In the genomic region with DNA sequence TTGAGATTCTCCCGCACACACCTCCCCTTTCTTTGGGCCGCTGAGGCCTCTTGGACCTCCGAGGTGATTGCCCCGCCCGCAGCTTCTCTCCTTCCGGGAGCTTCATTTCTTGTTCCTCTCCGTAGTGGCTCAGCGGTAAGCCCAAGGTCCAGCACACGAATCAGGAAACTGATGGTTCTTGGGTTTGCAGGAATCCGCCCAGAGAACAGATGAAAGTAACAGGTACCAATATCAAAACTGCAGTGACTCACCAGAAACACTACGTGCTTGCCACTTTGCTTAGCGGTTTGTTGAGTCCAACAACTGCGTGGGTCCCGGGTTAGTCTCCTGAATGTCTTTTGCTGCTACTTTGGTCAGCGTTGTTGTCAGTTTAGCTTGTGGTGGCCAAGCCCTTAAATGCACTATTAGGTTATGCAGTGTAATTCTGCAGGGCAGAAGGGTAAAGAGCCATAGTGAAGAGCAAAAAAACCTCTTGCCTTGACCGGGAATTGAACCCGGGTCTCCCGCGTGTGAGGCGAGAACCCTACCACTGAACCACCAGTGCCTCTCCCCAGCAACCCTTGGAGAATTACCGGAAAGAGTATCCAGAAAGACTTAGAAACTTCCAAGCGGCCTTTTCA, we compare ENCODE assay signal across 7 cellular contexts.
DNase-seq lines count a peak whose midpoint lies in the region; ATAC-seq, FAIRE-seq and TF ChIP-seq lines count a peak whose summit lies in the region.
"Not testable (repeated sequence)": the region's sequence is repeated elsewhere in the genome, so short reads cannot be mapped to it uniquely, and the experiment has no call there.

No MANE protein-coding gene starts in this region.

- not testable (repeated sequence) for H3K27me3 ChIP-seq in RWPE2 (ENCODE audit: insufficient read depth, poor library complexity, severe bottlenecking)

- TF ChIP-seq POLR2A in H54 (IDR thresholded peaks at IDR 0.05; ENCODE audit: low read depth, low read length) = not testable (repeated sequence)

- H3K27ac Mint-ChIP-seq in activated naive CD4-positive, alpha-beta T cell treated with anti-CD3 and anti-CD28 coated beads, Interleukin-2, amount 50 U/mL, for 72 hours; natural killer cell treated with Interleukin-12 subunit alpha and Interleukin-12 subunit beta and Interleukin-15 and Interleukin-18, amount 100 ng/mL, for 72 hours: not testable (repeated sequence)

- not testable (repeated sequence) for H3K4me3 ChIP-seq in RWPE2 (ENCODE audit: severe bottlenecking)

- H3K36me3 Mint-ChIP-seq in activated naive CD4-positive, alpha-beta T cell treated with anti-CD3 and anti-CD28 coated beads, Interleukin-2, amount 50 U/mL, for 72 hours; natural killer cell treated with Interleukin-12 subunit alpha and Interleukin-12 subunit beta and Interleukin-15 and Interleukin-18, amount 100 ng/mL, for 72 hours: not testable (repeated sequence)

- H3K36me3 ChIP-seq in RWPE2 (ENCODE audit: low read depth) = not testable (repeated sequence)

- FAIRE-seq in H54 (lab: Jason Lieb, UNC) = peak; percentile 62

- not testable (repeated sequence) for DNase-seq in H54 (ENCODE audit: insufficient read length, low spot score); RWPE2 (ENCODE audit: low spot score); activated naive CD4-positive, alpha-beta T cell treated with anti-CD3 and anti-CD28 coated beads, Interleukin-2, amount 50 U/mL, for 72 hours (ENCODE audit: low spot score in 2 of 2); left ventricle myocardium superior; natural killer cell treated with Interleukin-12 subunit alpha and Interleukin-12 subunit beta and Interleukin-15 and Interleukin-18, amount 100 ng/mL, for 72 hours (ENCODE audit: low spot score)

- H3K4me1 Mint-ChIP-seq in natural killer cell treated with Interleukin-12 subunit alpha and Interleukin-12 subunit beta and Interleukin-15 and Interleukin-18, amount 100 ng/mL, for 72 hours (ENCODE audit: low read depth in 2 of 2) = not testable (repeated sequence)

- not testable (repeated sequence) for H3K4me1 ChIP-seq in RWPE2 (ENCODE audit: insufficient read depth, poor library complexity, severe bottlenecking)

- not testable (repeated sequence) for H3K4me3 Mint-ChIP-seq in natural killer cell treated with Interleukin-12 subunit alpha and Interleukin-12 subunit beta and Interleukin-15 and Interleukin-18, amount 100 ng/mL, for 72 hours

- peak; percentile 75 for ATAC-seq in GM18520 (IDR thresholded peaks at IDR 0.05; ENCODE audit: unreplicated experiment)
- peak; percentile 55 for ATAC-seq in HG03135 (IDR thresholded peaks at IDR 0.05; ENCODE audit: unreplicated experiment)
- ATAC-seq in RWPE2 (ENCODE audit: low read depth) = peak; percentile 82
- peak; percentile 81 to 92 for ATAC-seq in activated naive CD4-positive, alpha-beta T cell treated with anti-CD3 and anti-CD28 coated beads, Interleukin-2, amount 50 U/mL, for 72 hours
- peak; percentile 68 for ATAC-seq in left ventricle myocardium superior
- peak; percentile 84 to 92 for ATAC-seq in natural killer cell treated with Interleukin-12 subunit alpha and Interleukin-12 subunit beta and Interleukin-15 and Interleukin-18, amount 100 ng/mL, for 72 hours

- H3K9me3 ChIP-seq in RWPE2 (ENCODE audit: severe bottlenecking) = not testable (repeated sequence)

- not testable (repeated sequence) for H3K9me3 Mint-ChIP-seq in activated naive CD4-positive, alpha-beta T cell treated with anti-CD3 and anti-CD28 coated beads, Interleukin-2, amount 50 U/mL, for 72 hours; natural killer cell treated with Interleukin-12 subunit alpha and Interleukin-12 subunit beta and Interleukin-15 and Interleukin-18, amount 100 ng/mL, for 72 hours

- intact Hi-C loops in left ventricle myocardium superior (cut with micrococcal nuclease) = not testable (repeated sequence)

- not testable (repeated sequence) for H3K27me3 Mint-ChIP-seq in natural killer cell treated with Interleukin-12 subunit alpha and Interleukin-12 subunit beta and Interleukin-15 and Interleukin-18, amount 100 ng/mL, for 72 hours

- TF ChIP-seq CTCF in RWPE2 (IDR thresholded peaks at IDR 0.05; ENCODE audit: poor library complexity, severe bottlenecking) = not testable (repeated sequence)

- H3K27ac ChIP-seq in RWPE2 (ENCODE audit: poor library complexity, severe bottlenecking) = not testable (repeated sequence)
